Comparison of ENCODE assay signal across 8 cellular contexts in genomic region chr9:134283111-134283515, GRCh38. TPM values are rescaled to one million over a fixed set of nuclear protein-coding genes. Genes with fewer than 3 reads are reported as not detected.
DNase-seq lines count a peak whose midpoint lies in the region; ATAC-seq and TF ChIP-seq lines count a peak whose summit lies in the region.

No MANE protein-coding gene starts in this region.

- POLR2A ChIA-PET in AG04450 (lab: Yijun Ruan, JAX) = no interaction called here

- H3K4me3 ChIP-seq in AG04450 (ENCODE audit: low read depth, low read length) = no peak overlapping the region

- H3K27ac ChIP-seq in AG04450 (ENCODE audit: low read depth, low read length) (no peak overlapping the region), epithelial cell of prostate (no peak overlapping the region)

- peaks cover 8% of the 10 kb centered on the region for H3K9me3 ChIP-seq in AG04450 (ENCODE audit: control insufficient read depth, insufficient read depth, low read length)

- no peak for ATAC-seq in HG02938 (IDR thresholded peaks at IDR 0.05; ENCODE audit: unreplicated experiment)
- no peak for ATAC-seq in HG03135 (IDR thresholded peaks at IDR 0.05; ENCODE audit: unreplicated experiment)

- CTCF ChIA-PET in AG04450 (lab: Charles Lee) = no interaction called here

- peak; percentile 13 for DNase-seq in AG04450 (ENCODE audit: low read depth, low spot score)
- DNase-seq in NCI-H2029 treated with DMSO at 0.1 percent for 48 hours (lab: John Stamatoyannopoulos, UW) = peak; percentile 75
- DNase-seq in epithelial cell of prostate (ENCODE audit: low read depth, low spot score) = peak; percentile 29
- DNase-seq in myocyte (ENCODE audit: low read depth) = peak; percentile 48
- no peak for DNase-seq in activated T-cell treated with anti-CD3 and anti-CD28 coated beads for 4 hours
- no peak for DNase-seq in NCI-H526 treated with DMSO at 0.1 percent for 48 hours (lab: John Stamatoyannopoulos, UW)

- no peak for TF ChIP-seq CTCF in AG04450 (IDR thresholded peaks at IDR 0.05; ENCODE audit: low read depth, low read length)

- peaks cover 32% of the 10 kb centered on the region for H3K27me3 ChIP-seq in AG04450 (ENCODE audit: control insufficient read depth, insufficient read depth, low read length)

RNA-seq across cellular contexts. Expression of gene RXRA, which starts 43.1 kb away (rescaled TPM):
- polyA plus RNA-seq in AG04450 (2011; rRNA removed) = 5.3 and 8.4 TPM in 2 replicates
- 7.2 and 9.7 TPM in 2 replicates for polyA minus RNA-seq in AG04450 (2011; rRNA and poly(A)+ RNA removed)
- total RNA-seq in myocyte = 20.5 and 25.4 TPM in 2 replicates
- polyA plus RNA-seq in myocyte (2012) = 20.8 TPM

Comparison
In these comparisons a context has a peak if more than half of its experiments do, and no peak if none do; other contexts are left out.
1. DNase-seq: peak in AG04450 (single experiment), NCI-H2029 treated with DMSO at 0.1 percent for 48 hours (single experiment), epithelial cell of prostate (single experiment) and myocyte (single experiment); none in activated T-cell treated with anti-CD3 and anti-CD28 coated beads for 4 hours (single experiment) and NCI-H526 treated with DMSO at 0.1 percent for 48 hours (single experiment).